17 cellular contexts compared by ENCODE assay signal in genomic region chr11:65003282-65003681, GRCh38. TPM values are rescaled to one million over a fixed set of nuclear protein-coding genes. Genes with fewer than 3 reads are reported as not detected.
A peak's percentile ranks its signal among the peaks of the same experiment; 100 is the strongest.
DNase-seq lines count a peak whose midpoint lies in the region; ATAC-seq and TF ChIP-seq lines count a peak whose summit lies in the region.
"Had no signal": no experiment of that assay in that cellular context is flagged by ENCODE, and none has a peak within 500 bp of the region (broad histone marks: within the 10 kb centered on the region; RNA-seq: fewer than 3 reads in every experiment).

No MANE protein-coding gene starts in this region.

- intact Hi-C loops in left ventricle myocardium superior (cut with micrococcal nuclease) = no loop called here

- H3K27me3 ChIP-seq in cardiac muscle cell (no peaks in the 10 kb centered on the region), WERI-Rb-1 (ENCODE audit: insufficient read depth, low read depth, severe bottlenecking) (no peaks in the 10 kb centered on the region)
- H3K27me3 ChIP-seq: sigmoid colon, upper lobe of left lung had no signal

- DNase-seq in cardiac muscle cell (ENCODE audit: low read depth in 1 of 2, low spot score in 1 of 2) = peak; percentile 51 to 60
- no peak for DNase-seq in left ventricle myocardium superior
- no peak for DNase-seq in WTC11 (ENCODE audit: low spot score)
- DNase-seq in fibroblast of villous mesenchyme (ENCODE audit: low read depth) = peak; percentile 31
- DNase-seq in activated CD4-positive, alpha-beta T cell treated with anti-CD3 and anti-CD28 coated beads, Interleukin-2, amount 50 U/mL, for 48 hours = no peak
- DNase-seq in SIG-M5 treated with dmso at 0.1 percent for 504 hours (lab: John Stamatoyannopoulos, UW; ENCODE audit: unreplicated experiment) = no peak
- DNase-seq in WERI-Rb-1 = no peak
- DNase-seq: activated CD4-positive, CD25-positive, alpha-beta regulatory T cell; activated naive CD4-positive, alpha-beta T cell treated with anti-CD3 and anti-CD28 coated beads, Interleukin-2, amount 50 U/mL, for 16 hours; sigmoid colon; upper lobe of left lung had no signal

- H3K27me3 Mint-ChIP-seq in WTC11 (ENCODE audit: low read depth) = no peaks in the 10 kb centered on the region
- H3K27me3 Mint-ChIP-seq: IgD-negative memory B cell; stimulated activated memory B cell treated with anti-CD40 and anti-IgM and Interleukin-4, amounts not matched to agents 10 μg/mL and 1 μg/mL and 100 μg/mL, for 72 hours had no signal

- H3K36me3 Mint-ChIP-seq in WTC11 = no peaks in the 10 kb centered on the region
- H3K36me3 Mint-ChIP-seq: IgD-negative memory B cell; stimulated activated memory B cell treated with anti-CD40 and anti-IgM and Interleukin-4, amounts not matched to agents 10 μg/mL and 1 μg/mL and 100 μg/mL, for 72 hours had no signal

- H3K4me3 ChIP-seq in cardiac muscle cell = no peak overlapping the region
- no peak overlapping the region for H3K4me3 ChIP-seq in fibroblast of villous mesenchyme (ENCODE audit: low read depth, low read length)
- H3K4me3 ChIP-seq in WERI-Rb-1 (ENCODE audit: low read depth, low read length) = no peak overlapping the region
- H3K4me3 ChIP-seq: lung, sigmoid colon, upper lobe of left lung had no signal

- POLR2A ChIA-PET in WTC11 (lab: Charles Lee) = no interaction called here

- H3K27ac ChIP-seq in cardiac muscle cell = no peak overlapping the region
- H3K27ac ChIP-seq in WERI-Rb-1 = no peak overlapping the region
- H3K27ac ChIP-seq: sigmoid colon, upper lobe of left lung had no signal

- no peak overlapping the region for H3K4me3 Mint-ChIP-seq in WTC11
- H3K4me3 Mint-ChIP-seq: IgD-negative memory B cell; neural crest cell; stimulated activated memory B cell treated with anti-CD40 and anti-IgM and Interleukin-4, amounts not matched to agents 10 μg/mL and 1 μg/mL and 100 μg/mL, for 72 hours had no signal

- H3K27ac Mint-ChIP-seq in WTC11 = no peak overlapping the region
- H3K27ac Mint-ChIP-seq: IgD-negative memory B cell; stimulated activated memory B cell treated with anti-CD40 and anti-IgM and Interleukin-4, amounts not matched to agents 10 μg/mL and 1 μg/mL and 100 μg/mL, for 72 hours had no signal

- ATAC-seq in left ventricle myocardium superior = no peak
- ATAC-seq in WTC11 = peak; percentile 56
- ATAC-seq in GM19455 (IDR thresholded peaks at IDR 0.05; ENCODE audit: unreplicated experiment) = no peak
- ATAC-seq: esophagus mucosa; stimulated activated memory B cell treated with anti-CD40 and anti-IgM and Interleukin-4, amounts not matched to agents 10 μg/mL and 1 μg/mL and 100 μg/mL, for 72 hours had no signal

- no peaks in the 10 kb centered on the region for H3K9me3 Mint-ChIP-seq in WTC11
- H3K9me3 Mint-ChIP-seq: IgD-negative memory B cell; neural crest cell; stimulated activated memory B cell treated with anti-CD40 and anti-IgM and Interleukin-4, amounts not matched to agents 10 μg/mL and 1 μg/mL and 100 μg/mL, for 72 hours had no signal

- CTCF ChIA-PET in WTC11 (lab: Charles Lee) = interaction anchor here (0.6 to 3.6 kb wide), 3 partner anchors 10 to 115 kb away, joined by 3 to 20 read pairs (median 3); partner anchors contain the start of gene ARL2

- TF ChIP-seq CTCF in cardiac muscle cell (IDR thresholded peaks at IDR 0.05; ENCODE audit: low read depth, low read length) = no peak
- TF ChIP-seq CTCF in WTC11 (IDR thresholded peaks at IDR 0.05) = no peak
- no peak for TF ChIP-seq CTCF in fibroblast of villous mesenchyme (IDR thresholded peaks at IDR 0.05; ENCODE audit: insufficient read depth, low read depth, low read length)
- no peak for TF ChIP-seq CTCF in WERI-Rb-1 (IDR thresholded peaks at IDR 0.05; ENCODE audit: low read depth, low read length)

- no peaks in the 10 kb centered on the region for H3K36me3 ChIP-seq in cardiac muscle cell
- H3K36me3 ChIP-seq in WERI-Rb-1 = no peaks in the 10 kb centered on the region
- H3K36me3 ChIP-seq: sigmoid colon, upper lobe of left lung had no signal

- peaks cover 3% of the 10 kb centered on the region for H3K4me1 Mint-ChIP-seq in WTC11
- H3K4me1 Mint-ChIP-seq: neural crest cell had no signal

- no peaks in the 10 kb centered on the region for H3K4me1 ChIP-seq in cardiac muscle cell (ENCODE audit: low read depth)
- H3K4me1 ChIP-seq: sigmoid colon, upper lobe of left lung had no signal

- H3K9me3 ChIP-seq in cardiac muscle cell (ENCODE audit: low read depth) = no peaks in the 10 kb centered on the region
- no peaks in the 10 kb centered on the region for H3K9me3 ChIP-seq in WERI-Rb-1 (ENCODE audit: severe bottlenecking)
- H3K9me3 ChIP-seq: sigmoid colon, upper lobe of left lung had no signal

TF ChIP-seq in WTC11, 78 proteins besides CTCF, POLR2A, EP300 and RAD21:
- TF ChIP-seq PRDM15 (CRISPR knock-in tag; IDR thresholded peaks at IDR 0.05) = no peak
- TF ChIP-seq TEAD4 (CRISPR knock-in tag; IDR thresholded peaks at IDR 0.05) = 0 out of 2 replicates have a peak, but pooled peaks have one; percentile 66
- TF ChIP-seq ZNF281 (CRISPR knock-in tag; IDR thresholded peaks at IDR 0.05) = no peak
- peak; percentile 54; the same call in 1 of the 2 replicates for TF ChIP-seq JUN (CRISPR knock-in tag; IDR thresholded peaks at IDR 0.05)

RNA-seq across cellular contexts. Expression of gene BATF2, which starts 6.5 kb away (rescaled TPM):
- total RNA-seq in cardiac muscle cell (0.21 and 0.25 TPM in 2 replicates), left ventricle myocardium superior (1.2 TPM), WTC11 (2021) (1.3 to 3.2 TPM (median 2.2 TPM) in 3 replicates), fibroblast of villous mesenchyme (0.86 and 1.3 TPM in 2 replicates)
- not detected in 2 replicates for polyA plus RNA-seq in cardiac muscle cell
- total RNA-seq: esophagus mucosa had no signal

RNA-seq across cellular contexts. Expression of gene ARL2, which starts 10.7 kb away (rescaled TPM):
- total RNA-seq in cardiac muscle cell (189 and 224 TPM in 2 replicates), left ventricle myocardium superior (115 TPM), WTC11 (2021) (171 to 248 TPM (median 235 TPM) in 3 replicates), fibroblast of villous mesenchyme (44.5 and 73.4 TPM in 2 replicates)
- polyA plus RNA-seq in cardiac muscle cell = 230 and 246 TPM in 2 replicates

RNA-seq across cellular contexts. Expression of gene SNX15, which starts 24.0 kb away (rescaled TPM):
- total RNA-seq in cardiac muscle cell = 24.5 and 33.0 TPM in 2 replicates
- polyA plus RNA-seq in cardiac muscle cell = 38.4 and 41.3 TPM in 2 replicates
- 19.3 TPM for total RNA-seq in left ventricle myocardium superior
- 16.7 to 19.6 TPM (median 17.6 TPM) in 3 replicates for total RNA-seq in WTC11 (2021)
- total RNA-seq in fibroblast of villous mesenchyme = 12.5 and 14.5 TPM in 2 replicates

RNA-seq across cellular contexts. Expression of gene MAJIN, which starts 31.4 kb away (rescaled TPM):
- total RNA-seq in cardiac muscle cell (not detected in 2 replicates), left ventricle myocardium superior (not detected), WTC11 (2021) (not detected in 3 replicates), fibroblast of villous mesenchyme (not detected in 2 replicates)
- 0.06 TPM in 1 of 2 replicates, not detected in the other for polyA plus RNA-seq in cardiac muscle cell
- total RNA-seq: esophagus mucosa, neural crest cell, sigmoid colon had no signal

RNA-seq across cellular contexts. Expression of gene SAC3D1, which starts 37.7 kb away (rescaled TPM):
- total RNA-seq in cardiac muscle cell = 22.3 and 24.6 TPM in 2 replicates
- 23.6 and 32.7 TPM in 2 replicates for polyA plus RNA-seq in cardiac muscle cell
- total RNA-seq in left ventricle myocardium superior = 7.5 TPM
- total RNA-seq in WTC11 (2021) = 22.2 to 26.2 TPM (median 22.8 TPM) in 3 replicates
- total RNA-seq in fibroblast of villous mesenchyme = 10.4 and 13.5 TPM in 2 replicates

Comparison
In these comparisons a context has a peak if more than half of its experiments do, and no peak if none do; other contexts are left out.
1. DNase-seq: peak in cardiac muscle cell (2 of 2) and fibroblast of villous mesenchyme (single experiment); none in left ventricle myocardium superior (single experiment), WTC11 (single experiment), activated CD4-positive, alpha-beta T cell treated with anti-CD3 and anti-CD28 coated beads, Interleukin-2, amount 50 U/mL, for 48 hours (0 of 2), SIG-M5 treated with dmso at 0.1 percent for 504 hours (single experiment) and WERI-Rb-1 (single experiment).